In genomic region chr20:50133474-50134217, GRCh38 we compare ENCODE assay signal across 1 cellular context.
TF ChIP-seq lines count a peak whose summit lies in the region.

No MANE protein-coding gene starts in this region.

TF ChIP-seq in GM12878, 131 proteins besides CTCF, POLR2A, EP300 and RAD21:
- TF ChIP-seq CREB1 (IDR thresholded peaks at IDR 0.05; ENCODE audit: low read depth) = no peak
TF ChIP-seq in GM12878: peak in this region for 0.
